Comparison of ENCODE assay signal across 1 cellular context in genomic region chr10:46623899-46624654, GRCh38. TPM values are rescaled to one million over a fixed set of nuclear protein-coding genes. Genes with fewer than 3 reads are reported as not detected.
"Had no signal": no experiment of that assay in that cellular context is flagged by ENCODE, and none has a peak within 500 bp of the region (broad histone marks: within the 10 kb centered on the region; RNA-seq: fewer than 3 reads in every experiment).

No MANE protein-coding gene starts in this region.

RNA-seq across cellular contexts. Expression of gene SYT15, which starts 45.1 kb away (rescaled TPM):
- total RNA-seq: HT-29 had no signal
